In genomic region chr6:117351521-117351920, GRCh38 we compare ENCODE assay signal across 18 cellular contexts.
DNase-seq lines count a peak whose midpoint lies in the region; FAIRE-seq and TF ChIP-seq lines count a peak whose summit lies in the region.
"Had no signal": no experiment of that assay in that cellular context is flagged by ENCODE, and none has a peak within 500 bp of the region (broad histone marks: within the 10 kb centered on the region; RNA-seq: fewer than 3 reads in every experiment).

No MANE protein-coding gene starts in this region.

- WGBS in mammary epithelial cell (ENCODE audit: low coverage, missing lambda C conversion rate), result 75% methylated on average over 1 of the region's 1 CpG
- WGBS in H1 (ENCODE audit: extremely low coverage in 1 of 2, insufficient coverage in 1 of 2, insufficient read length in 1 of 2, insufficient replicate concordance in 2 of 2, low coverage in 1 of 2, low lambda C conversion rate in 2 of 2, missing lambda C conversion rate in 1 of 2), 2 experiments, result 64% methylated on average over 1 of the region's 1 CpG; no CpG with 5 or more reads in 1 of the 2 experiments

- H3K9me3 Mint-ChIP-seq in MCF 10A (ENCODE audit: unreplicated experiment) (no peaks in the 10 kb centered on the region), neural progenitor cell (no peaks in the 10 kb centered on the region)
- H3K9me3 Mint-ChIP-seq: CD8-positive, alpha-beta memory T cell; HFFc6 had no signal

- H3K18ac ChIP-seq in H1 (ENCODE audit: extremely low read depth, low read length), result no peak overlapping the region

- H3K4me2 ChIP-seq in mammary epithelial cell (ENCODE audit: insufficient read depth, low read depth, low read length), result no peak overlapping the region
- H3K4me2 ChIP-seq in H1 (ENCODE audit: insufficient read depth in 1 of 2, low read depth in 2 of 2, low read length in 2 of 2), result no peak overlapping the region
- no peak overlapping the region for H3K4me2 ChIP-seq in neural progenitor cell
- H3K4me2 ChIP-seq: BLaER1 had no signal

- TF ChIP-seq POLR2A in H1 (IDR thresholded peaks at IDR 0.05; ENCODE audit: control extremely low read depth in 1 of 2, low read depth in 2 of 2, low read length in 2 of 2), result no peak

- H3K9ac ChIP-seq in mammary epithelial cell (ENCODE audit: insufficient read depth, low read length) (no peak overlapping the region), H1 (replicated peaks in 1 of 4; ENCODE audit: extremely low read depth in 1 of 4, low read depth in 3 of 4, low read length in 3 of 4) (no peak overlapping the region), neural progenitor cell (no peak overlapping the region)
- H3K9ac ChIP-seq: BLaER1 had no signal

- TF ChIP-seq EP300 in H1 (IDR thresholded peaks at IDR 0.05; ENCODE audit: borderline replicate concordance in 1 of 2, low read depth in 2 of 2, low read length in 2 of 2), result no peak

- BruUV-seq in mammary epithelial cell (replicated peaks; lab: Mats Ljungman, UMichigan) (no TSS peak), MCF 10A (replicated peaks; lab: Mats Ljungman, UMichigan) (no TSS peak)

- POLR2A ChIA-PET in MCF 10A (lab: Yijun Ruan, JAX) (interaction anchor here (0.6 to 0.8 kb wide), 2 partner anchors 200 to 738 kb away, joined by 3 to 4 read pairs; no protein-coding TSS in a partner anchor), H1 (lab: Charles Lee; ENCODE audit: partially characterized antibody) (no interaction called here)

- no peaks in the 10 kb centered on the region for H3K27me3 Mint-ChIP-seq in MCF 10A (ENCODE audit: insufficient read depth, unreplicated experiment)
- H3K27me3 Mint-ChIP-seq in neural progenitor cell (ENCODE audit: insufficient read depth, low read depth), result no peaks in the 10 kb centered on the region

- H3K27ac ChIP-seq in mammary epithelial cell (ENCODE audit: insufficient read depth, low read depth, low read length) (no peak overlapping the region), H1 (ENCODE audit: low read depth, low read length) (no peak overlapping the region), neural progenitor cell (no peak overlapping the region)
- H3K27ac ChIP-seq: 22Rv1, BLaER1 had no signal

- H4K20me1 ChIP-seq in mammary epithelial cell (ENCODE audit: insufficient read depth, low read length), result no peaks in the 10 kb centered on the region
- H4K20me1 ChIP-seq in H1 (replicated peaks in 1 of 2; ENCODE audit: control insufficient read depth in 1 of 2, insufficient read depth in 2 of 2, low read length in 2 of 2), result no peaks in the 10 kb centered on the region
- no peaks in the 10 kb centered on the region for H4K20me1 ChIP-seq in neural progenitor cell (ENCODE audit: low read depth)
- H4K20me1 ChIP-seq: BLaER1 had no signal

- H3K36me3 Mint-ChIP-seq in MCF 10A (ENCODE audit: insufficient read depth, unreplicated experiment) (peaks cover 97% of the 10 kb centered on the region), neural progenitor cell (no peaks in the 10 kb centered on the region)
- H3K36me3 Mint-ChIP-seq: CD8-positive, alpha-beta memory T cell had no signal

- no peak overlapping the region for H4K91ac ChIP-seq in H1 (replicated peaks; ENCODE audit: insufficient read length, low read length)

- H3K27ac Mint-ChIP-seq in MCF 10A (ENCODE audit: low read depth, unreplicated experiment) (no peak overlapping the region), neural progenitor cell (no peak overlapping the region)
- H3K27ac Mint-ChIP-seq: HFFc6 had no signal

- H2AK5ac ChIP-seq in H1 (ENCODE audit: low read depth, low read length), result no peak overlapping the region

- H3K56ac ChIP-seq in H1 (replicated peaks; ENCODE audit: insufficient read length, low read depth, low read length), result no peak overlapping the region

- TF ChIP-seq CTCF in mammary epithelial cell (conservative IDR thresholded peaks at IDR 0.05 in 1 of 2, IDR thresholded peaks at IDR 0.05 in 1 of 2; ENCODE audit: extremely low read depth in 1 of 2, insufficient read depth in 1 of 2, low read depth in 1 of 2, low read length in 2 of 2), result no peak
- TF ChIP-seq CTCF in MCF 10A (IDR thresholded peaks at IDR 0.05; ENCODE audit: unreplicated experiment), result no peak
- TF ChIP-seq CTCF in H1 (IDR thresholded peaks at IDR 0.05; ENCODE audit: control extremely low read depth in 1 of 3, insufficient read depth in 1 of 3, low read depth in 1 of 3, low read length in 3 of 3), result no peak
- TF ChIP-seq CTCF in neural progenitor cell (IDR thresholded peaks at IDR 0.05), result no peak

- H3K4me3 ChIP-seq in mammary epithelial cell (replicated peaks in 1 of 3; ENCODE audit: insufficient read depth in 1 of 3, low read depth in 2 of 3, low read length in 3 of 3) (no peak overlapping the region), H1 (ENCODE audit: extremely low read depth in 1 of 4, insufficient read depth in 2 of 4, low read depth in 3 of 4, low read length in 4 of 4) (no peak overlapping the region), neural progenitor cell (no peak overlapping the region)
- H3K4me3 ChIP-seq: BLaER1 had no signal

- intact Hi-C loops in mammary epithelial cell (cut with micrococcal nuclease) (loop anchor here (5.0 to 10.0 kb wide), 2 partner anchors 41 to 323 kb away; partner anchors contain the start of gene NUS1), MCF 10A (cut with micrococcal nuclease) (no loop called here)

- H3K9me3 ChIP-seq in mammary epithelial cell (replicated peaks; ENCODE audit: insufficient read depth, low read length) (no peaks in the 10 kb centered on the region), H1 (ENCODE audit: insufficient read depth in 2 of 2, low read depth in 1 of 2, low read length in 1 of 2) (no peaks in the 10 kb centered on the region), neural progenitor cell (ENCODE audit: low read depth) (no peaks in the 10 kb centered on the region)
- H3K9me3 ChIP-seq: BLaER1 had no signal

- H3K14ac ChIP-seq in H1 (ENCODE audit: insufficient read length), result no peak overlapping the region

- no peaks in the 10 kb centered on the region for H3K23me2 ChIP-seq in H1 (ENCODE audit: low read depth, low read length)

- H3K36me3 ChIP-seq in mammary epithelial cell (ENCODE audit: insufficient read depth, low read length), result no peaks in the 10 kb centered on the region
- no peaks in the 10 kb centered on the region for H3K36me3 ChIP-seq in H1 (ENCODE audit: control insufficient read depth in 2 of 4, insufficient read depth in 4 of 4, low read length in 3 of 4)
- H3K36me3 ChIP-seq in neural progenitor cell, result no peaks in the 10 kb centered on the region
- H3K36me3 ChIP-seq: BLaER1 had no signal

- H3K23ac ChIP-seq in H1 (ENCODE audit: insufficient read length), result no peak overlapping the region

- no peak overlapping the region for H3K4me3 Mint-ChIP-seq in MCF 10A (ENCODE audit: unreplicated experiment)
- no peak overlapping the region for H3K4me3 Mint-ChIP-seq in neural progenitor cell
- H3K4me3 Mint-ChIP-seq: CD8-positive, alpha-beta memory T cell; HFFc6 had no signal

- H2AFZ ChIP-seq in mammary epithelial cell (ENCODE audit: low read depth, low read length) (peak overlapping the region; percentile 14), H1 (ENCODE audit: low read length) (peak overlapping the region; percentile 0; the same call in 1 of the 2 replicates), neural progenitor cell (replicated peaks) (peak overlapping the region; percentile 79)

- H2BK120ac ChIP-seq in H1 (replicated peaks; ENCODE audit: low read depth, low read length), result no peak overlapping the region

- H3K4me1 Mint-ChIP-seq in MCF 10A (ENCODE audit: insufficient read depth, unreplicated experiment) (peaks cover 12% of the 10 kb centered on the region), neural progenitor cell (no peaks in the 10 kb centered on the region)
- H3K4me1 Mint-ChIP-seq: CD8-positive, alpha-beta memory T cell had no signal

- DNase-seq in mammary epithelial cell (no peak), MCF 10A (ENCODE audit: unreplicated experiment) (no peak), H1 (ENCODE audit: low read depth in 1 of 2, low spot score in 2 of 2) (no peak), neural progenitor cell (ENCODE audit: low spot score) (no peak), inferior parietal cortex (ENCODE audit: extremely low spot score) (no peak), NOMO-1 treated with dmso at 0.1 percent for 144 hours (lab: John Stamatoyannopoulos, UW; ENCODE audit: unreplicated experiment) (no peak), cerebellum (ENCODE audit: low spot score) (no peak)
- no peak for DNase-seq in effector CD8-positive, alpha-beta T cell (lab: John Stamatoyannopoulos, UW)
- DNase-seq: AML-193; CD8-positive, alpha-beta memory T cell; DMS53; GF-D8; HCEC 1CT; HFFc6 had no signal

- H3K79me1 ChIP-seq in H1 (ENCODE audit: low read depth, low read length), result no peaks in the 10 kb centered on the region

- H3K79me2 ChIP-seq in mammary epithelial cell (ENCODE audit: insufficient read depth, low read length), result no peaks in the 10 kb centered on the region
- no peaks in the 10 kb centered on the region for H3K79me2 ChIP-seq in H1 (ENCODE audit: control insufficient read depth in 1 of 2, insufficient read depth in 2 of 2, low read length in 2 of 2)
- H3K79me2 ChIP-seq in neural progenitor cell (ENCODE audit: low read depth), result no peaks in the 10 kb centered on the region

- peaks cover 4% of the 10 kb centered on the region for H3K4me1 ChIP-seq in mammary epithelial cell (ENCODE audit: insufficient read depth, low read length)
- no peaks in the 10 kb centered on the region for H3K4me1 ChIP-seq in H1 (replicated peaks in 1 of 4; ENCODE audit: control insufficient read depth in 3 of 4, insufficient read depth in 4 of 4, low read length in 3 of 4)
- peaks cover 10% of the 10 kb centered on the region for H3K4me1 ChIP-seq in neural progenitor cell
- H3K4me1 ChIP-seq: BLaER1 had no signal

- no peak overlapping the region for H2BK5ac ChIP-seq in H1 (ENCODE audit: low read depth, low read length)

- dilution Hi-C loops in mammary epithelial cell (cut with HindIII; ENCODE audit: low sequenced_read_pairs), result no loop called here

- TF ChIP-seq RAD21 in H1 (IDR thresholded peaks at IDR 0.05 in 1 of 2, conservative IDR thresholded peaks at IDR 0.05 in 1 of 2; ENCODE audit: low read depth in 2 of 2, low read length in 2 of 2), result no peak

- H3K4ac ChIP-seq in H1 (replicated peaks; ENCODE audit: insufficient read length, low read depth, low read length), result no peak overlapping the region

- no peak overlapping the region for H2BK15ac ChIP-seq in H1 (ENCODE audit: low read length)

- H3K27me3 ChIP-seq in mammary epithelial cell (ENCODE audit: insufficient read depth, low read length) (no peaks in the 10 kb centered on the region), H1 (replicated peaks in 1 of 4; ENCODE audit: control insufficient read depth in 3 of 4, extremely low read depth in 1 of 4, insufficient read depth in 3 of 4, low read length in 3 of 4) (no peaks in the 10 kb centered on the region), neural progenitor cell (no peaks in the 10 kb centered on the region)
- H3K27me3 ChIP-seq: BLaER1 had no signal

- no peak overlapping the region for H2BK20ac ChIP-seq in H1 (ENCODE audit: low read length)

- CTCF ChIA-PET in mammary epithelial cell (lab: Charles Lee; ENCODE audit: low non-redundant PET), result no interaction called here
- CTCF ChIA-PET in MCF 10A (lab: Yijun Ruan, JAX), result interaction anchor here (0.5 to 3.9 kb wide), 12 partner anchors 10 to 380 kb away, joined by 3 to 28 read pairs (median 4); no protein-coding TSS in a partner anchor
- CTCF ChIA-PET in H1 (lab: Charles Lee; ENCODE audit: partially characterized antibody), result interaction anchor here (0.7 to 2.8 kb wide), 13 partner anchors 10 to 569 kb away, joined by 3 to 9 read pairs (median 3); no protein-coding TSS in a partner anchor

- H2BK12ac ChIP-seq in H1 (ENCODE audit: low read depth, low read length), result no peak overlapping the region

- no peaks in the 10 kb centered on the region for H3F3A ChIP-seq in neural progenitor cell (ENCODE audit: low read depth)

- no peak overlapping the region for H4K5ac ChIP-seq in H1 (ENCODE audit: insufficient read length, low read depth, low read length)

- in situ Hi-C loops in mammary epithelial cell (cut with MboI; ENCODE audit: low sequenced_read_pairs in 2 of 2), result loop anchor here in 1 of 2 donors (10.0 kb wide), 1 partner anchor 253 kb away; the partner anchor contains the start of gene GOPC

- H4K8ac ChIP-seq in H1 (ENCODE audit: extremely low read depth, insufficient read depth, low read length), result no peak overlapping the region

- FAIRE-seq in H1 (lab: Jason Lieb, UNC), result no peak
- FAIRE-seq: GM19239, HTR-8/SVneo had no signal

Comparison
In these comparisons a context has a peak if more than half of its experiments do, and no peak if none do; other contexts are left out.
1. H2AFZ ChIP-seq: peak in every context shown above with its lines; median percentile 79 in neural progenitor cell; 14 in mammary epithelial cell; 0 in H1.